In the genomic region with DNA sequence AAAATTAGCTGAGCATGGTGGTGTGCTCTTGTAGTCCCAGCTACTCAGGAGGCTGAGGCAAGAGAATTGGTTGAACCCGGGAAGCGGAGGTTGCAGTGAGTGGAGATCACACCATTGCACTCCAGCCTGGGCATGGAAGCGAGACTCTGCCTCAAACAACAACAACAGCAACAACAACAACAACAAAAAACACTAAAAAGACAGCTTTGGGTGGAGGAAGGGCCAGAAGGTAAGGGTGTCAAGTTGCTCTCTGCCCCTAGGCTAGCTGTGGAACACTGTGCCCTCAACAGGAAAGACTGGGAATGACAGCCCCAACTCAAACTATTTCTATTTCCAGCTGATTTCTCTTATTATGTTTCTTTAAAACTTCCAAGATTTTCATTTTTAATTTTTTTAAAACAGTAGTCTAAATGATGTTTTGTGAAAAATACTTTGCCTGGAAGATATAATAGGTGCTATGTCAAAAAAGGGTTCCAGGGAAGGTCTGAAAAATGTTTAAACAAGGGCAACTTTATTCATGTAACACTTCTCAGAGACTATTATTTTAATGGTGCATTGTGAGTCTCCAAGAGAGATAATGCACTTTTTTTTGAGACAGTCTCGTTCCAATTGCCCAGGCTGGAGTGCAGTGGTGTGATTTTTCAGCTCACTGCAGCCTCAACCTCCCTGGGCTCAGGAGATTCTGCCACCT, we compare ENCODE assay signal across 10 cellular contexts. TPM values are rescaled to one million over a fixed set of nuclear protein-coding genes. Genes with fewer than 3 reads are reported as not detected.
DNase-seq lines count a peak whose midpoint lies in the region; ATAC-seq and TF ChIP-seq lines count a peak whose summit lies in the region.
"Had no signal": no experiment of that assay in that cellular context is flagged by ENCODE, and none has a peak within 500 bp of the region (broad histone marks: within the 10 kb centered on the region; RNA-seq: fewer than 3 reads in every experiment).

No MANE protein-coding gene starts in this region.

- TF ChIP-seq CTCF in WTC11 (IDR thresholded peaks at IDR 0.05), result peak; percentile 39; the same call in 1 of the 2 replicates

- H3K9me3 Mint-ChIP-seq in CD4-positive, CD25-positive, alpha-beta regulatory T cell, result no peaks in the 10 kb centered on the region
- no peaks in the 10 kb centered on the region for H3K9me3 Mint-ChIP-seq in WTC11
- H3K9me3 Mint-ChIP-seq in memory B cell, result no peaks in the 10 kb centered on the region
- no peaks in the 10 kb centered on the region for H3K9me3 Mint-ChIP-seq in activated CD4-positive, alpha-beta memory T cell treated with anti-CD3 and anti-CD28 coated beads, Interleukin-2, amount 10 ng/mL, durations not matched to agents 7 days and 5 days

- ATAC-seq in CD4-positive, CD25-positive, alpha-beta regulatory T cell (ENCODE audit: low read depth in 2 of 2), result no peak
- ATAC-seq in WTC11, result peak; percentile 94
- ATAC-seq in memory B cell (ENCODE audit: low read depth), result peak; percentile 39
- no peak for ATAC-seq in GM19395 (IDR thresholded peaks at IDR 0.05; ENCODE audit: unreplicated experiment)

- no peak overlapping the region for H3K27ac ChIP-seq in CD4-positive, CD25-positive, alpha-beta regulatory T cell (ENCODE audit: insufficient read depth, low read length, poor library complexity, severe bottlenecking)

- H3K4me1 Mint-ChIP-seq in CD4-positive, CD25-positive, alpha-beta regulatory T cell, result peaks cover 38 to 69% (median 48%) of the 10 kb centered on the region in 4 donors
- H3K4me1 Mint-ChIP-seq in WTC11 (peaks cover 24% of the 10 kb centered on the region), memory B cell (peaks cover 34% of the 10 kb centered on the region)
- peaks cover 14% of the 10 kb centered on the region for H3K4me1 Mint-ChIP-seq in activated CD4-positive, alpha-beta memory T cell treated with anti-CD3 and anti-CD28 coated beads, Interleukin-2, amount 10 ng/mL, durations not matched to agents 7 days and 5 days

- H3K4me3 ChIP-seq in CD4-positive, CD25-positive, alpha-beta regulatory T cell (ENCODE audit: low read depth, low read length), result no peak overlapping the region

- H3K4me1 ChIP-seq in CD4-positive, CD25-positive, alpha-beta regulatory T cell (ENCODE audit: control insufficient read depth, insufficient read depth, low read length, poor library complexity, severe bottlenecking), result peaks cover 16% of the 10 kb centered on the region

- DNase-seq in CD4-positive, CD25-positive, alpha-beta regulatory T cell, result peak in 1 of 3 donors; percentile 11
- DNase-seq in HCEC 1CT, result peak; percentile 3
- peak; percentile 38 for DNase-seq in WTC11 (ENCODE audit: low spot score)
- DNase-seq in memory B cell (ENCODE audit: low spot score in 2 of 2), result no peak
- DNase-seq in AML-193 (lab: John Stamatoyannopoulos, UW), result no peak
- DNase-seq in activated CD4-positive, alpha-beta memory T cell treated with anti-CD3 and anti-CD28 coated beads, Interleukin-2, amount 10 ng/mL, durations not matched to agents 7 days and 5 days, result no peak
- DNase-seq in superior temporal gyrus (ENCODE audit: extremely low spot score), result no peak
- DNase-seq: activated T-cell treated with anti-CD3 and anti-CD28 coated beads, Interleukin-2, amount 50 U/mL, for 48 hours; NCI-H2107 had no signal

- peaks cover 3% of the 10 kb centered on the region for H3K36me3 Mint-ChIP-seq in CD4-positive, CD25-positive, alpha-beta regulatory T cell
- H3K36me3 Mint-ChIP-seq in WTC11 (no peaks in the 10 kb centered on the region), memory B cell (peaks cover 2% of the 10 kb centered on the region)
- no peaks in the 10 kb centered on the region for H3K36me3 Mint-ChIP-seq in activated CD4-positive, alpha-beta memory T cell treated with anti-CD3 and anti-CD28 coated beads, Interleukin-2, amount 10 ng/mL, durations not matched to agents 7 days and 5 days (ENCODE audit: low read depth)

- H3K36me3 ChIP-seq in CD4-positive, CD25-positive, alpha-beta regulatory T cell (ENCODE audit: control insufficient read depth, insufficient read depth, low read length), result peaks cover 4% of the 10 kb centered on the region

- no peaks in the 10 kb centered on the region for H3K27me3 Mint-ChIP-seq in CD4-positive, CD25-positive, alpha-beta regulatory T cell
- H3K27me3 Mint-ChIP-seq in WTC11 (ENCODE audit: low read depth) (no peaks in the 10 kb centered on the region), memory B cell (no peaks in the 10 kb centered on the region)
- H3K27me3 Mint-ChIP-seq in activated CD4-positive, alpha-beta memory T cell treated with anti-CD3 and anti-CD28 coated beads, Interleukin-2, amount 10 ng/mL, durations not matched to agents 7 days and 5 days, result no peaks in the 10 kb centered on the region

- CTCF ChIA-PET in WTC11 (lab: Charles Lee), result interaction anchor here (0.6 to 3.7 kb wide), 36 partner anchors 9 to 1278 kb away, joined by 3 to 32 read pairs (median 4); a partner anchor contains a TSS
- CTCF ChIA-PET in activated CD4-positive, alpha-beta memory T cell treated with anti-CD3 and anti-CD28 coated beads, Interleukin-2, amount 10 ng/mL, durations not matched to agents 7 days and 5 days (lab: Charles Lee), result interaction anchor here (0.6 to 1.3 kb wide), 3 partner anchors 31 to 173 kb away, joined by 3 to 4 read pairs (median 4); no protein-coding TSS in a partner anchor

- H3K27ac Mint-ChIP-seq in CD4-positive, CD25-positive, alpha-beta regulatory T cell, result peak overlapping the region in 2 of 3 donors; percentile 11 to 22
- peak overlapping the region; percentile 60; the same call in 1 of the 2 replicates for H3K27ac Mint-ChIP-seq in WTC11
- H3K27ac Mint-ChIP-seq in memory B cell, result no peak overlapping the region
- no peak overlapping the region for H3K27ac Mint-ChIP-seq in activated CD4-positive, alpha-beta memory T cell treated with anti-CD3 and anti-CD28 coated beads, Interleukin-2, amount 10 ng/mL, durations not matched to agents 7 days and 5 days

- H3K9me3 ChIP-seq in CD4-positive, CD25-positive, alpha-beta regulatory T cell (ENCODE audit: control insufficient read depth in 2 of 2, low read length in 2 of 2), result no peaks in the 10 kb centered on the region

- POLR2A ChIA-PET in WTC11 (lab: Charles Lee), result interaction anchor here (0.9 to 1.5 kb wide), 2 partner anchors 26 to 29 kb away, joined by 3 to 6 read pairs; no protein-coding TSS in a partner anchor
- POLR2A ChIA-PET in activated CD4-positive, alpha-beta memory T cell treated with anti-CD3 and anti-CD28 coated beads, Interleukin-2, amount 10 ng/mL, durations not matched to agents 7 days and 5 days (lab: Charles Lee), result interaction anchor here (0.9 kb wide), 1 partner anchor 28 kb away, joined by 3 read pairs; no protein-coding TSS in a partner anchor

- H3K27me3 ChIP-seq in CD4-positive, CD25-positive, alpha-beta regulatory T cell (ENCODE audit: control insufficient read depth, insufficient read depth, low read length), result no peaks in the 10 kb centered on the region

- peak overlapping the region in 1 of 4 donors; percentile 1 for H3K4me3 Mint-ChIP-seq in CD4-positive, CD25-positive, alpha-beta regulatory T cell
- H3K4me3 Mint-ChIP-seq in WTC11 (no peak overlapping the region), memory B cell (no peak overlapping the region)
- H3K4me3 Mint-ChIP-seq in activated CD4-positive, alpha-beta memory T cell treated with anti-CD3 and anti-CD28 coated beads, Interleukin-2, amount 10 ng/mL, durations not matched to agents 7 days and 5 days, result no peak overlapping the region

TF ChIP-seq in WTC11, 78 proteins besides CTCF, POLR2A, EP300 and RAD21:
- TF ChIP-seq, protein P1, sequence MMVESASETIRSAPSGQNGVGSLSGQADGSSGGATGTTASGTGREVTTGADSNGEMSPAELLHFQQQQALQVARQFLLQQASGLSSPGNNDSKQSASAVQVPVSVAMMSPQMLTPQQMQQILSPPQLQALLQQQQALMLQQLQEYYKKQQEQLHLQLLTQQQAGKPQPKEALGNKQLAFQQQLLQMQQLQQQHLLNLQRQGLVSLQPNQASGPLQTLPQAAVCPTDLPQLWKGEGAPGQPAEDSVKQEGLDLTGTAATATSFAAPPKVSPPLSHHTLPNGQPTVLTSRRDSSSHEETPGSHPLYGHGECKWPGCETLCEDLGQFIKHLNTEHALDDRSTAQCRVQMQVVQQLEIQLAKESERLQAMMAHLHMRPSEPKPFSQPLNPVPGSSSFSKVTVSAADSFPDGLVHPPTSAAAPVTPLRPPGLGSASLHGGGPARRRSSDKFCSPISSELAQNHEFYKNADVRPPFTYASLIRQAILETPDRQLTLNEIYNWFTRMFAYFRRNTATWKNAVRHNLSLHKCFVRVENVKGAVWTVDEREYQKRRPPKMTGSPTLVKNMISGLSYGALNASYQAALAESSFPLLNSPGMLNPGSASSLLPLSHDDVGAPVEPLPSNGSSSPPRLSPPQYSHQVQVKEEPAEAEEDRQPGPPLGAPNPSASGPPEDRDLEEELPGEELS (CRISPR knock-in tag; IDR thresholded peaks at IDR 0.05), result peak; percentile 54; the same call in 1 of the 2 replicates
- TF ChIP-seq GTF2I (CRISPR knock-in tag; conservative IDR thresholded peaks at IDR 0.05), result no peak
- TF ChIP-seq ZNF121 (CRISPR knock-in tag; IDR thresholded peaks at IDR 0.05), result 0 out of 2 replicates have a peak, but pooled peaks have one; percentile 13

RNA-seq across cellular contexts. Expression of a gene that starts 29.9 kb away (rescaled TPM):
- 111 TPM for total RNA-seq in CD4-positive, CD25-positive, alpha-beta regulatory T cell
- 100 to 1,000 TPM in 3 of 4 donors, 10 to 100 TPM in 1; 93.2 to 126 (median 111) TPM for polyA plus RNA-seq in CD4-positive, CD25-positive, alpha-beta regulatory T cell
- total RNA-seq in WTC11 (2021), result 74.6 to 79.6 TPM (median 76.1 TPM) in 3 replicates
- total RNA-seq in activated CD4-positive, alpha-beta memory T cell treated with anti-CD3 and anti-CD28 coated beads, Interleukin-2, amount 10 ng/mL, durations not matched to agents 7 days and 5 days, result 10 to 100 TPM; 64.9 to 68.6 TPM

Comparison
In these comparisons a context has a peak if more than half of its experiments do, and no peak if none do; other contexts are left out.
1. ATAC-seq: peak in WTC11 (single experiment) and memory B cell (single experiment); none in CD4-positive, CD25-positive, alpha-beta regulatory T cell (0 of 2) and GM19395 (single experiment).
2. DNase-seq: peak in HCEC 1CT (single experiment) and WTC11 (single experiment); none in memory B cell (0 of 2), AML-193 (0 of 2), activated CD4-positive, alpha-beta memory T cell treated with anti-CD3 and anti-CD28 coated beads, Interleukin-2, amount 10 ng/mL, durations not matched to agents 7 days and 5 days (single experiment) and superior temporal gyrus (single experiment).
3. H3K27ac Mint-ChIP-seq: peak in CD4-positive, CD25-positive, alpha-beta regulatory T cell (2 of 3) and WTC11 (single experiment); none in memory B cell (single experiment) and activated CD4-positive, alpha-beta memory T cell treated with anti-CD3 and anti-CD28 coated beads, Interleukin-2, amount 10 ng/mL, durations not matched to agents 7 days and 5 days (single experiment).